ENCODE assay signal across 7 cellular contexts in the genomic region with DNA sequence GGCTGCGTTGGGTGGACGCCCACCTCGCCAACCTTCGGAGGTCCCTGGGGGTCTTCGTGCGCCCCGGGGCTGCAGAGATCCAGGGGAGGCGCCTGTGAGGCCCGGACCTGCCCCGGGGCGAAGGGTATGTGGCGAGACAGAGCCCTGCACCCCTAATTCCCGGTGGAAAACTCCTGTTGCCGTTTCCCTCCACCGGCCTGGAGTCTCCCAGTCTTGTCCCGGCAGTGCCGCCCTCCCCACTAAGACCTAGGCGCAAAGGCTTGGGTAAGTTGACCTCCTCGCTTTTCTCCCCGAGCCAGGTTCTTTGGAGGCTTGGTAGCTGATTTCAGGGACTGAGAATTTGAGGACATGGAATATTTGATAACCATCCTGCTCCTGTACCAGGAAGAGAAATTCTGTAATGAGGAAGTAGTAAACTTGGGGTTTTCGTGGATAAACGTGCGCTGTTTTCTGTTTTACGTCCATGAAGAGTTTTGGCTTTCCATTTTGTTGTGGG.
DNase-seq lines count a peak whose midpoint lies in the region; TF ChIP-seq lines count a peak whose summit lies in the region.

No MANE protein-coding gene starts in this region.

- H3K4me1 ChIP-seq in HAP-1 = peaks cover 5% of the 10 kb centered on the region; the same call in 1 of the 2 replicates
- H3K4me1 ChIP-seq in iPS-15b (ENCODE audit: control insufficient read depth, insufficient read depth, low read length) = peaks cover 4% of the 10 kb centered on the region

- H3K4me3 ChIP-seq in GM12864 (ENCODE audit: low read depth, low read length) = peak overlapping the region; percentile 98
- peak overlapping the region; percentile 93 for H3K4me3 ChIP-seq in HAP-1
- H3K4me3 ChIP-seq in astrocyte of the spinal cord (ENCODE audit: low read depth, low read length) = peak overlapping the region; percentile 90
- H3K4me3 ChIP-seq in iPS-15b (ENCODE audit: low read depth, low read length) = peak overlapping the region; percentile 93
- H3K4me3 ChIP-seq in skeletal muscle cell (ENCODE audit: low read depth, low read length) = peak overlapping the region; percentile 87

- peak overlapping the region; percentile 5 for H3K9ac ChIP-seq in iPS-15b (ENCODE audit: low read depth, low read length)

- H3K27me3 ChIP-seq in HAP-1 (ENCODE audit: low read depth) (no peaks in the 10 kb centered on the region), iPS-15b (ENCODE audit: control insufficient read depth, insufficient read depth, low read length) (no peaks in the 10 kb centered on the region)

- TF ChIP-seq CTCF in GM12864 (IDR thresholded peaks at IDR 0.05; ENCODE audit: low read depth, low read length, missing control alignments) (no peak), astrocyte of the spinal cord (IDR thresholded peaks at IDR 0.05; ENCODE audit: low read depth, low read length) (no peak)

- H3K36me3 ChIP-seq in HAP-1 (replicated peaks) (peaks cover 22% of the 10 kb centered on the region), iPS-15b (ENCODE audit: control insufficient read depth, insufficient read depth, low read length) (no peaks in the 10 kb centered on the region)

- DNase-seq in GM12864 (ENCODE audit: low read depth) = no peak
- DNase-seq in HAP-1 (ENCODE audit: low spot score in 2 of 2) = peak; percentile 24 to 41
- DNase-seq in NOMO-1 treated with DMSO at 0.1 percent for 48 hours (lab: John Stamatoyannopoulos, UW; ENCODE audit: unreplicated experiment) = peak; percentile 47
- DNase-seq in astrocyte of the spinal cord (ENCODE audit: low read depth, low spot score) = peak; percentile 18
- no peak for DNase-seq in skeletal muscle cell (ENCODE audit: low read depth)
- DNase-seq in KG1 (lab: John Stamatoyannopoulos, UW) = no peak

- H3K9me3 ChIP-seq in HAP-1 = no peaks in the 10 kb centered on the region
- H3K9me3 ChIP-seq in iPS-15b (ENCODE audit: control insufficient read depth, insufficient read depth, low read length) = no peaks in the 10 kb centered on the region

- in situ Hi-C loops in HAP-1 (cut with MboI; ENCODE audit: low sequenced_read_pairs) = no loop called here
- in situ Hi-C loops in astrocyte of the spinal cord (cut with HindIII; ENCODE audit: low sequenced_read_pairs) = no loop called here

Comparison
In these comparisons a context has a peak if more than half of its experiments do, and no peak if none do; other contexts are left out.
1. DNase-seq: peak in HAP-1 (2 of 2), NOMO-1 treated with DMSO at 0.1 percent for 48 hours (single experiment) and astrocyte of the spinal cord (single experiment); none in GM12864 (single experiment), skeletal muscle cell (single experiment) and KG1 (single experiment).
2. Peak in every context shown above with its lines, with median percentiles within 50 percentile points of each other: H3K4me3 ChIP-seq.